Comparison of ENCODE assay signal across 30 cellular contexts in the genomic region with DNA sequence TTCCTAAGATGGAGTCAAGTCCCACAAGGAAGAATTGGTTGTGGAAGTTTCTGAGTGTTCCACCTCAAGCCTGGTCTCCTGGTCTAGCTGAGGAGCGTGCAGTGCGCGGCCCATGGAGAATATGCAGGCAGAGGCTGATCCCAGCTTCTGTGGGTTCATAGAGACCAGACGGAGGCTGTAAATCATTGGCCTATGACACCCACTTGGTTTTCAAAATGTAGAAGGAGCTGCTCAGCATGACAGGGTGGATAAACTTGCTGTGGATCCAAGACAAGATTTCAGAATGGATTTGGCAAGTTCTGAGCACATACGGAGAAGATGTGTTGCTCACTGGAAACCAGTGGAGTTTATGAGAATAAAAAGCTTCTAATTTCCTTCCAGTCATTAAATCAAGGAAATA. TPM values are rescaled to one million over a fixed set of nuclear protein-coding genes. Genes with fewer than 3 reads are reported as not detected.
DNase-seq lines count a peak whose midpoint lies in the region; TF ChIP-seq lines count a peak whose summit lies in the region.
"Had no signal": no experiment of that assay in that cellular context is flagged by ENCODE, and none has a peak within 500 bp of the region (broad histone marks: within the 10 kb centered on the region; RNA-seq: fewer than 3 reads in every experiment).

No MANE protein-coding gene starts in this region.

- H3K9ac ChIP-seq in BLaER1 (no peak overlapping the region), endodermal cell (ENCODE audit: extremely low read depth, low read length, poor library complexity, severe bottlenecking) (no peak overlapping the region)

- no peaks in the 10 kb centered on the region for H3K27me3 Mint-ChIP-seq in nephron (ENCODE audit: low read depth)
- H3K27me3 Mint-ChIP-seq in endodermal cell (ENCODE audit: insufficient read depth) = peaks cover 2% of the 10 kb centered on the region
- H3K27me3 Mint-ChIP-seq: activated T-helper 17 cell treated with anti-CD3 and anti-CD28 coated beads, Interleukin-2, amount 50 U/mL, for 72 hours had no signal

- H3K36me3 ChIP-seq in BLaER1 (no peaks in the 10 kb centered on the region), endodermal cell (ENCODE audit: control insufficient read depth, insufficient read depth, low read length) (no peaks in the 10 kb centered on the region)
- H3K36me3 ChIP-seq: breast epithelium, gastrocnemius medialis, left ventricle myocardium inferior, ovary, transverse colon had no signal

- H3K27ac ChIP-seq in BLaER1 (0 out of 2 replicates have a peak overlapping the region, but pooled peaks have one; percentile 2), endodermal cell (ENCODE audit: low read depth, low read length) (no peak overlapping the region)
- H3K27ac ChIP-seq: breast epithelium, gastrocnemius medialis, left ventricle myocardium inferior, ovary, RWPE1, transverse colon had no signal

- H3K4me3 ChIP-seq in BLaER1 (no peak overlapping the region), fibroblast of mammary gland (ENCODE audit: control insufficient read depth, low read depth, low read length) (no peak overlapping the region), endodermal cell (ENCODE audit: low read length) (no peak overlapping the region)
- H3K4me3 ChIP-seq: breast epithelium, gastrocnemius medialis, left ventricle myocardium inferior, ovary, transverse colon had no signal

- H3K27me3 ChIP-seq in BLaER1 (no peaks in the 10 kb centered on the region), endodermal cell (ENCODE audit: control insufficient read depth, insufficient read depth, low read length, poor library complexity, severe bottlenecking) (no peaks in the 10 kb centered on the region)
- H3K27me3 ChIP-seq: breast epithelium, ovary, transverse colon had no signal

- H3K4me1 ChIP-seq in BLaER1 (peaks cover 32% of the 10 kb centered on the region), endodermal cell (ENCODE audit: control insufficient read depth, insufficient read depth, low read length) (no peaks in the 10 kb centered on the region)
- H3K4me1 ChIP-seq: breast epithelium, gastrocnemius medialis, transverse colon had no signal

- no peak overlapping the region for H3K4me3 Mint-ChIP-seq in nephron
- no peak overlapping the region for H3K4me3 Mint-ChIP-seq in endodermal cell
- H3K4me3 Mint-ChIP-seq: activated naive CD4-positive, alpha-beta T cell treated with anti-CD3 and anti-CD28 coated beads, Interleukin-2, amount 50 U/mL, for 24 hours; activated T-helper 17 cell treated with anti-CD3 and anti-CD28 coated beads, Interleukin-2, amount 50 U/mL, for 72 hours; CD8-positive, alpha-beta T cell had no signal

- CTCF ChIA-PET in HEK293T (lab: Yijun Ruan, JAX) = no interaction called here

- no peak for TF ChIP-seq CTCF in fibroblast of mammary gland (conservative IDR thresholded peaks at IDR 0.05; ENCODE audit: control insufficient read depth, insufficient read depth, low read depth, low read length)
- TF ChIP-seq CTCF in nephron (IDR thresholded peaks at IDR 0.05; ENCODE audit: unreplicated experiment in 3 of 3) = no peak
- no peak for TF ChIP-seq CTCF in endodermal cell (conservative IDR thresholded peaks at IDR 0.05)

- H3K4me2 ChIP-seq in BLaER1 = no peak overlapping the region

- H3K27ac Mint-ChIP-seq in nephron (peak overlapping the region; percentile 25 to 73 (median 39)), endodermal cell (no peak overlapping the region)
- H3K27ac Mint-ChIP-seq: activated naive CD4-positive, alpha-beta T cell treated with anti-CD3 and anti-CD28 coated beads, Interleukin-2, amount 50 U/mL, for 24 hours; activated T-helper 17 cell treated with anti-CD3 and anti-CD28 coated beads, Interleukin-2, amount 50 U/mL, for 72 hours; CD8-positive, alpha-beta T cell; IgD-negative memory B cell had no signal

- POLR2A ChIA-PET in HEK293T (lab: Yijun Ruan, JAX) = no interaction called here

- H3K4me1 Mint-ChIP-seq in nephron (peaks cover 11% of the 10 kb centered on the region), endodermal cell (no peaks in the 10 kb centered on the region)
- H3K4me1 Mint-ChIP-seq: activated naive CD4-positive, alpha-beta T cell treated with anti-CD3 and anti-CD28 coated beads, Interleukin-2, amount 50 U/mL, for 24 hours; activated T-helper 17 cell treated with anti-CD3 and anti-CD28 coated beads, Interleukin-2, amount 50 U/mL, for 72 hours; immature natural killer cell had no signal

- H3K9me3 Mint-ChIP-seq in nephron = no peaks in the 10 kb centered on the region
- H3K9me3 Mint-ChIP-seq in endodermal cell = peaks cover 1% of the 10 kb centered on the region
- H3K9me3 Mint-ChIP-seq: activated naive CD4-positive, alpha-beta T cell treated with anti-CD3 and anti-CD28 coated beads, Interleukin-2, amount 50 U/mL, for 24 hours; activated T-helper 17 cell treated with anti-CD3 and anti-CD28 coated beads, Interleukin-2, amount 50 U/mL, for 72 hours; CD8-positive, alpha-beta T cell; nephron progenitor cell had no signal

- 91 to 97% methylated on average over 4 to 5 of the region's 5 CpGs for WGBS in endodermal cell (ENCODE audit: insufficient coverage in 1 of 2, insufficient read length in 1 of 2), 2 experiments

- H3K9me3 ChIP-seq in BLaER1 (no peaks in the 10 kb centered on the region), endodermal cell (ENCODE audit: control insufficient read depth, low read length) (no peaks in the 10 kb centered on the region)
- H3K9me3 ChIP-seq: breast epithelium, gastrocnemius medialis, left ventricle myocardium inferior, ovary, transverse colon had no signal

- H3K36me3 Mint-ChIP-seq in nephron (ENCODE audit: low read depth) (no peaks in the 10 kb centered on the region), endodermal cell (ENCODE audit: low read depth) (no peaks in the 10 kb centered on the region)
- H3K36me3 Mint-ChIP-seq: activated naive CD4-positive, alpha-beta T cell treated with anti-CD3 and anti-CD28 coated beads, Interleukin-2, amount 50 U/mL, for 24 hours; CD8-positive, alpha-beta T cell; immature natural killer cell had no signal

- no peak for DNase-seq in HEK293T (ENCODE audit: extremely low spot score)
- DNase-seq in fibroblast of mammary gland (ENCODE audit: low read depth) = peak; percentile 60
- no peak for DNase-seq in dermis blood vessel endothelial cell
- DNase-seq in GM19238 (ENCODE audit: insufficient read length, low spot score) = no peak
- DNase-seq in endodermal cell = no peak
- DNase-seq: activated CD4-positive, alpha-beta T cell treated with anti-CD3 and anti-CD28 coated beads, Interleukin-2, amount 50 U/mL, for 48 hours; activated CD8-positive, alpha-beta memory T cell treated with anti-CD3 and anti-CD28 coated beads, Interleukin-2, amount 50 U/mL, for 48 hours; CD8-positive, alpha-beta T cell; effector memory CD4-positive, alpha-beta T cell; gastrocnemius medialis; H7; hypothalamus; immature natural killer cell; left ventricle myocardium inferior; NCI-H1092 treated with DMSO at 0.1 percent for 48 hours; NCI-H1930; NCI-H748 treated with DMSO at 0.1 percent for 48 hours; nephron progenitor cell; ovary; stimulated activated CD4-positive, alpha-beta T cell treated with anti-CD3 and anti-CD28 coated beads, Interleukin-2, amount 100 ng/mL, for 24 hours; T-helper 1 cell; transverse colon had no signal

- H4K20me1 ChIP-seq in BLaER1 = no peaks in the 10 kb centered on the region

TF ChIP-seq in HEK293T, 16 proteins besides CTCF, POLR2A, EP300 and RAD21:
- TF ChIP-seq, protein P1, sequence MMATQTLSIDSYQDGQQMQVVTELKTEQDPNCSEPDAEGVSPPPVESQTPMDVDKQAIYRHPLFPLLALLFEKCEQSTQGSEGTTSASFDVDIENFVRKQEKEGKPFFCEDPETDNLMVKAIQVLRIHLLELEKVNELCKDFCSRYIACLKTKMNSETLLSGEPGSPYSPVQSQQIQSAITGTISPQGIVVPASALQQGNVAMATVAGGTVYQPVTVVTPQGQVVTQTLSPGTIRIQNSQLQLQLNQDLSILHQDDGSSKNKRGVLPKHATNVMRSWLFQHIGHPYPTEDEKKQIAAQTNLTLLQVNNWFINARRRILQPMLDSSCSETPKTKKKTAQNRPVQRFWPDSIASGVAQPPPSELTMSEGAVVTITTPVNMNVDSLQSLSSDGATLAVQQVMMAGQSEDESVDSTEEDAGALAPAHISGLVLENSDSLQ (IDR thresholded peaks at IDR 0.05) = peak; percentile 74
- TF ChIP-seq ARNT (IDR thresholded peaks at IDR 0.05) (no peak), ZNF384 (IDR thresholded peaks at IDR 0.05) (no peak)
TF ChIP-seq in HEK293T: peak in this region for 1.

RNA-seq across cellular contexts. Expression of a gene that starts 0.7 kb away (rescaled TPM):
- total RNA-seq in dermis blood vessel endothelial cell = not detected in 2 replicates
- total RNA-seq in endodermal cell = 1 to 10 TPM in 1 of 2 donors, not detected in 1; 1.3 TPM
- polyA plus RNA-seq in endodermal cell (2013, experiment 1 of 2) = 0.53 TPM
- polyA plus RNA-seq in endodermal cell (2013, experiment 2 of 2) = 0.79 TPM
- total RNA-seq: SK-MEL-5, transverse colon had no signal
- polyA plus RNA-seq: IgD-negative memory B cell, immature natural killer cell had no signal
